In the genomic region with DNA sequence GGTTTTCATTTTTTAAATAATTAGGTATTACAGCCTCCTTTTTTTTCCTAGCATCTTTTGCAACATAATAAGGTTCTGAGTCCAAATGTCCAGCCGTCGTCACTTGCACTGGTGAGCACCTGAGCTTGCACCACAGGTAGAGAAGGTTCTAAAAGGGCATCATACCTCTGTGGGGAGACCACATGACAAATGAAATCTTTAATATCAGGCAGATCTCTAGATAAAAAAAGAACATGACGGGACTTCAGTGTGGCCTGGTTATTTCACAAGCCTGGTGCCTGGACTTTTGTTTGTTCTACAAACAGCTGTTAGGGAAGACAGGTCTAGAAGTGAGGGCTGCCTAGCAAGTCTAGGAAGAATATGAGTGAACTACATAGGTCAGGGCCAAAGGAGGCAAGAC, we compare ENCODE assay signal across 13 cellular contexts. TPM values are rescaled to one million over a fixed set of nuclear protein-coding genes. Genes with fewer than 3 reads are reported as not detected.
DNase-seq lines count a peak whose midpoint lies in the region; ATAC-seq and TF ChIP-seq lines count a peak whose summit lies in the region.
"Had no signal": no experiment of that assay in that cellular context is flagged by ENCODE, and none has a peak within 500 bp of the region (broad histone marks: within the 10 kb centered on the region; RNA-seq: fewer than 3 reads in every experiment).

No MANE protein-coding gene starts in this region.

- H3K4me3 ChIP-seq in thyroid gland (replicated peaks in 1 of 3), result peak overlapping the region in 1 of 3 donors; percentile 46
- no peak overlapping the region for H3K4me3 ChIP-seq in coronary artery

- H3K9me3 Mint-ChIP-seq in activated naive CD4-positive, alpha-beta T cell treated with anti-CD3 and anti-CD28 coated beads, Interleukin-2, amount 50 U/mL, for 24 hours, result no peaks in the 10 kb centered on the region
- no peaks in the 10 kb centered on the region for H3K9me3 Mint-ChIP-seq in effector memory CD8-positive, alpha-beta T cell

- no peak for DNase-seq in activated naive CD4-positive, alpha-beta T cell treated with anti-CD3 and anti-CD28 coated beads, Interleukin-2, amount 50 U/mL, for 16 hours
- DNase-seq in T-helper 17 cell (no peak), thyroid gland (no peak), coronary artery (ENCODE audit: low spot score) (no peak), middle frontal gyrus (ENCODE audit: extremely low spot score, low spot score) (no peak)
- no peak for DNase-seq in effector memory CD8-positive, alpha-beta T cell
- no peak for DNase-seq in stimulated activated CD4-positive, alpha-beta T cell treated with anti-CD3 and anti-CD28 coated beads, Interleukin-4, amount 100 ng/mL, for 1 hour
- DNase-seq: cerebellar nuclear complex; endodermal cell; retina; stimulated activated CD4-positive, alpha-beta T cell treated with anti-CD3 and anti-CD28 coated beads, Interleukin-15, amount 100 ng/mL, for 24 hours had no signal

- WGBS in thyroid gland, 2 donors, result 82 to 87% methylated on average over 3 of the region's 3 CpGs

- H3K9me3 ChIP-seq in T-helper 17 cell (ENCODE audit: control insufficient read depth, low read length, poor library complexity, severe bottlenecking) (no peaks in the 10 kb centered on the region), thyroid gland (no peaks in the 10 kb centered on the region)

- H3K36me3 Mint-ChIP-seq in activated naive CD4-positive, alpha-beta T cell treated with anti-CD3 and anti-CD28 coated beads, Interleukin-2, amount 50 U/mL, for 24 hours, result peaks cover 43% of the 10 kb centered on the region
- H3K36me3 Mint-ChIP-seq in T-helper 17 cell (ENCODE audit: low read depth), result peaks cover 10% of the 10 kb centered on the region
- H3K36me3 Mint-ChIP-seq in effector memory CD8-positive, alpha-beta T cell (ENCODE audit: insufficient read depth), result peaks cover 33% of the 10 kb centered on the region

- H3K4me1 Mint-ChIP-seq in activated naive CD4-positive, alpha-beta T cell treated with anti-CD3 and anti-CD28 coated beads, Interleukin-2, amount 50 U/mL, for 24 hours, result peaks cover 83% of the 10 kb centered on the region
- peaks cover 46% of the 10 kb centered on the region for H3K4me1 Mint-ChIP-seq in T-helper 17 cell
- peaks cover 24 to 57% of the 10 kb centered on the region in 2 donors for H3K4me1 Mint-ChIP-seq in effector memory CD8-positive, alpha-beta T cell (ENCODE audit: low read depth in 2 of 2)
- H3K4me1 Mint-ChIP-seq: endodermal cell had no signal

- TF ChIP-seq POLR2A in thyroid gland (IDR thresholded peaks at IDR 0.05), result peak in 1 of 2 donors; percentile 14

- H3K27ac Mint-ChIP-seq in activated naive CD4-positive, alpha-beta T cell treated with anti-CD3 and anti-CD28 coated beads, Interleukin-2, amount 50 U/mL, for 24 hours, result peak overlapping the region; percentile 72
- H3K27ac Mint-ChIP-seq in T-helper 17 cell, result peak overlapping the region; percentile 73
- H3K27ac Mint-ChIP-seq in effector memory CD8-positive, alpha-beta T cell, result peak overlapping the region; percentile 16 to 86
- H3K27ac Mint-ChIP-seq: endodermal cell had no signal

- ATAC-seq in T-helper 17 cell, result no peak
- ATAC-seq in effector memory CD8-positive, alpha-beta T cell (replicated peaks), result no peak

- peaks cover 26 to 28% of the 10 kb centered on the region in 2 donors for H3K4me1 ChIP-seq in thyroid gland

- peak overlapping the region; percentile 60 for H3K4me3 Mint-ChIP-seq in activated naive CD4-positive, alpha-beta T cell treated with anti-CD3 and anti-CD28 coated beads, Interleukin-2, amount 50 U/mL, for 24 hours
- H3K4me3 Mint-ChIP-seq in T-helper 17 cell, result no peak overlapping the region
- H3K4me3 Mint-ChIP-seq in effector memory CD8-positive, alpha-beta T cell, result no peak overlapping the region
- H3K4me3 Mint-ChIP-seq: endodermal cell had no signal

- H3K27ac ChIP-seq in thyroid gland (peak overlapping the region; percentile 96 to 97 (median 97)), coronary artery (no peak overlapping the region)

- H3K27me3 ChIP-seq in thyroid gland, result no peaks in the 10 kb centered on the region

- H3K27me3 Mint-ChIP-seq in activated naive CD4-positive, alpha-beta T cell treated with anti-CD3 and anti-CD28 coated beads, Interleukin-2, amount 50 U/mL, for 24 hours, result no peaks in the 10 kb centered on the region
- no peaks in the 10 kb centered on the region for H3K27me3 Mint-ChIP-seq in T-helper 17 cell
- H3K27me3 Mint-ChIP-seq in effector memory CD8-positive, alpha-beta T cell, result no peaks in the 10 kb centered on the region

- TF ChIP-seq CTCF in thyroid gland (IDR thresholded peaks at IDR 0.05) (no peak), coronary artery (IDR thresholded peaks at IDR 0.05) (no peak)

- no peaks in the 10 kb centered on the region for H3K36me3 ChIP-seq in thyroid gland

- intact Hi-C loops in thyroid gland (cut with DNase I), result no loop called here

RNA-seq across cellular contexts. Expression of gene ZBED2, which starts 3.6 kb away (rescaled TPM):
- under 1 TPM; 0.12 to 0.13 TPM for total RNA-seq in T-helper 17 cell
- total RNA-seq in thyroid gland, result 100 to 1,000 TPM in 2 of 4 donors, 10 to 100 TPM in 2; 31.1 to 163 (median 88.9) TPM
- total RNA-seq: endodermal cell, mononuclear cell had no signal

RNA-seq across cellular contexts. Expression of gene CD96, which starts 49.6 kb away (rescaled TPM):
- total RNA-seq in T-helper 17 cell, result 100 to 1,000 TPM; 190 to 201 TPM
- 1 to 10 TPM; 2.8 to 4.6 (median 3.7) TPM for total RNA-seq in thyroid gland
- total RNA-seq: endodermal cell had no signal

Comparison
In these comparisons a context has a peak if more than half of its experiments do, and no peak if none do; other contexts are left out.
1. H3K27ac ChIP-seq: peak in thyroid gland (3 of 3); none in coronary artery (0 of 2).
2. RNA of gene ZBED2, which starts 3.6 kb away (total RNA-seq): 31.1 to 163 TPM in thyroid gland; 0.12 to 0.13 TPM in T-helper 17 cell; every median in the first group is over 10 times any median in the second.
3. RNA of gene CD96, which starts 49.6 kb away (total RNA-seq): 190 to 201 TPM in T-helper 17 cell; 2.8 to 4.6 TPM in thyroid gland; every median in the first group is over 10 times any median in the second.
4. Peak in every context shown above with its lines, with median percentiles within 50 percentile points of each other: H3K27ac Mint-ChIP-seq.